8 cellular contexts compared by ENCODE assay signal in the genomic region with DNA sequence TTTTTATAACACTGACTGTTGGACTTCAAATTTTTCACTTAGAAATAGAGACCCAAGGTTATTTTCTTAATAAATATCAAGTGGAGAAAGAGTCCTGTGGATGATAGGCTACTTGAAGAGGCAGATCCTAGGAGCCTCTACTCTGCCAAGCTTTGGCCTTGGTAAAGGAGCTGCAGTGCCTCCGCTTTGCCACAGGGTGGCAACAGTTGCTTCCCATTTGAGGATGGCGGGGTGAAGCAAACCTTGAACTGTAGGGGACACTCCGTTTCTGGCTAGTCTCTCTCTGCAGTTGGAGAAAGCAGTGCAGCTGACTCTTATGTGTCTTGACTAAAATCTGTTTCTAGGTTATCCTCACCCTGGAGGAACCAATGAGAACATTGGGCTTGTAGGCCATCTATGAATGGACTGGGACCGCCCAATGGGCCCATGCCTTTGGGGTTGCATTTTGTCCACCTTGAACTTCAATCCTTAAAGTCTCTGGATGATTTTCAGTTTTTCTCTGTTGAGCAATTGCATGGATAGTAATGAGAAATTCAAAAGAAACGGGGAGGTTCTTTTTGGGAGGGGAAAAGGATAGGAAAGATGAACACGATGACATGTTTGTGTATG. TPM values are rescaled to one million over a fixed set of nuclear protein-coding genes. Genes with fewer than 3 reads are reported as not detected.
A peak's percentile ranks its signal among the peaks of the same experiment; 100 is the strongest.
DNase-seq lines count a peak whose midpoint lies in the region; ATAC-seq and TF ChIP-seq lines count a peak whose summit lies in the region.

No MANE protein-coding gene starts in this region.

- TF ChIP-seq CTCF in AG09309 (IDR thresholded peaks at IDR 0.05; ENCODE audit: control insufficient read depth, insufficient read depth, low read depth, low read length, missing control alignments): peak; percentile 95
- peak; percentile 85 for TF ChIP-seq CTCF in GM13976 (IDR thresholded peaks at IDR 0.05; ENCODE audit: borderline replicate concordance, control extremely low read depth, extremely low read depth, insufficient read depth, missing control alignments)
- TF ChIP-seq CTCF in fibroblast of pulmonary artery (IDR thresholded peaks at IDR 0.05; ENCODE audit: low read length, missing control alignments): peak; percentile 99

- in situ Hi-C loops in GM13976 (cut with MboI; ENCODE audit: low sequenced_read_pairs, unreplicated experiment): loop anchor here (25.0 kb wide), 1 partner anchor 336 kb away; no protein-coding TSS in a partner anchor

- ATAC-seq in HG02938 (IDR thresholded peaks at IDR 0.05; ENCODE audit: unreplicated experiment) (peak; percentile 61), GM21717 (IDR thresholded peaks at IDR 0.05; ENCODE audit: unreplicated experiment) (no peak)

- H3K4me3 ChIP-seq in AG09309 (ENCODE audit: control insufficient read depth, low read depth, low read length) (no peak overlapping the region), fibroblast of pulmonary artery (replicated peaks; ENCODE audit: low read depth, low read length) (no peak overlapping the region)

- DNase-seq in AG09309 (ENCODE audit: low read depth): peak; percentile 35
- DNase-seq in GM13976 (ENCODE audit: low spot score): peak; percentile 82
- peak; percentile 15 for DNase-seq in NCI-H774 (lab: John Stamatoyannopoulos, UW)
- DNase-seq in activated T-cell treated with anti-CD3 and anti-CD28 coated beads for 4 hours: peak; percentile 17
- peak; percentile 75 for DNase-seq in fibroblast of pulmonary artery (ENCODE audit: low read depth)
- DNase-seq in occipital lobe (lab: John Stamatoyannopoulos, UW): peak; percentile 13

RNA-seq across cellular contexts. Expression of gene SCG5, which starts 9.8 kb away (rescaled TPM):
- 124 TPM for total RNA-seq in occipital lobe

RNA-seq across cellular contexts. Expression of gene ARHGAP11A, which starts 36.0 kb away (rescaled TPM):
- 12.6 TPM for total RNA-seq in occipital lobe

RNA-seq across cellular contexts. Expression of gene GOLGA8N, which starts 58.1 kb away (rescaled TPM):
- total RNA-seq in occipital lobe: 1.4 TPM

Comparison
In these comparisons a context has a peak if more than half of its experiments do, and no peak if none do; other contexts are left out.
1. DNase-seq: peak in every context shown above with its lines; median percentile 82 in GM13976; 75 in fibroblast of pulmonary artery; 35 in AG09309; 17 in activated T-cell treated with anti-CD3 and anti-CD28 coated beads for 4 hours; 15 in NCI-H774; 13 in occipital lobe.